Comparison of ENCODE assay signal across 1 cellular context in genomic region chr10:22442063-22442462, GRCh38.
TF ChIP-seq lines count a peak whose summit lies in the region.

No MANE protein-coding gene starts in this region.

TF ChIP-seq in SK-N-SH, 30 proteins besides CTCF, POLR2A, EP300 and RAD21 (continued from another document):
- 0 out of 2 replicates have a peak, but pooled peaks have one; percentile 13 for TF ChIP-seq USF1 (IDR thresholded peaks at IDR 0.05; ENCODE audit: borderline replicate concordance, low read depth)
- no peak for TF ChIP-seq SIN3A (IDR thresholded peaks at IDR 0.05; ENCODE audit: borderline replicate concordance, low read depth, low read length)
- TF ChIP-seq MXI1 (IDR thresholded peaks at IDR 0.05; ENCODE audit: low read depth, low read length), result peak; percentile 58; the same call in 1 of the 2 replicates
- no peak for TF ChIP-seq FOSL2 (IDR thresholded peaks at IDR 0.05; ENCODE audit: borderline replicate concordance, low read depth)
- TF ChIP-seq, protein P1, sequence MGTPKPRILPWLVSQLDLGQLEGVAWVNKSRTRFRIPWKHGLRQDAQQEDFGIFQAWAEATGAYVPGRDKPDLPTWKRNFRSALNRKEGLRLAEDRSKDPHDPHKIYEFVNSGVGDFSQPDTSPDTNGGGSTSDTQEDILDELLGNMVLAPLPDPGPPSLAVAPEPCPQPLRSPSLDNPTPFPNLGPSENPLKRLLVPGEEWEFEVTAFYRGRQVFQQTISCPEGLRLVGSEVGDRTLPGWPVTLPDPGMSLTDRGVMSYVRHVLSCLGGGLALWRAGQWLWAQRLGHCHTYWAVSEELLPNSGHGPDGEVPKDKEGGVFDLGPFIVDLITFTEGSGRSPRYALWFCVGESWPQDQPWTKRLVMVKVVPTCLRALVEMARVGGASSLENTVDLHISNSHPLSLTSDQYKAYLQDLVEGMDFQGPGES (IDR thresholded peaks at IDR 0.05; ENCODE audit: low read depth, low read length), result no peak
- peak; percentile 97 for TF ChIP-seq GATA2 (CRISPR knock-in tag; IDR thresholded peaks at IDR 0.05)
- TF ChIP-seq USF2 (IDR thresholded peaks at IDR 0.05; ENCODE audit: borderline replicate concordance, low read depth, low read length), result no peak
- no peak for TF ChIP-seq GABPA (IDR thresholded peaks at IDR 0.05; ENCODE audit: low read depth)
- TF ChIP-seq FOXM1 (IDR thresholded peaks at IDR 0.05; ENCODE audit: low read depth), result no peak
- TF ChIP-seq CHD2 (IDR thresholded peaks at IDR 0.05; ENCODE audit: low read length, partially characterized antibody), result peak; percentile 85
- TF ChIP-seq, protein P2, sequence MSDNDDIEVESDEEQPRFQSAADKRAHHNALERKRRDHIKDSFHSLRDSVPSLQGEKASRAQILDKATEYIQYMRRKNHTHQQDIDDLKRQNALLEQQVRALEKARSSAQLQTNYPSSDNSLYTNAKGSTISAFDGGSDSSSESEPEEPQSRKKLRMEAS (IDR thresholded peaks at IDR 0.05; ENCODE audit: low read depth), result no peak
- TF ChIP-seq TAF1 (IDR thresholded peaks at IDR 0.05; ENCODE audit: borderline replicate concordance, low read depth, low read length), result no peak
- TF ChIP-seq NFIC (IDR thresholded peaks at IDR 0.05; ENCODE audit: borderline replicate concordance), result peak; percentile 27; the same call in 1 of the 2 replicates
- TF ChIP-seq YY1 (IDR thresholded peaks at IDR 0.05; ENCODE audit: low read depth), result no peak
- TF ChIP-seq RCOR1 (IDR thresholded peaks at IDR 0.05; ENCODE audit: low read length), result peak; percentile 96
